8 cellular contexts compared by ENCODE assay signal in the genomic region with DNA sequence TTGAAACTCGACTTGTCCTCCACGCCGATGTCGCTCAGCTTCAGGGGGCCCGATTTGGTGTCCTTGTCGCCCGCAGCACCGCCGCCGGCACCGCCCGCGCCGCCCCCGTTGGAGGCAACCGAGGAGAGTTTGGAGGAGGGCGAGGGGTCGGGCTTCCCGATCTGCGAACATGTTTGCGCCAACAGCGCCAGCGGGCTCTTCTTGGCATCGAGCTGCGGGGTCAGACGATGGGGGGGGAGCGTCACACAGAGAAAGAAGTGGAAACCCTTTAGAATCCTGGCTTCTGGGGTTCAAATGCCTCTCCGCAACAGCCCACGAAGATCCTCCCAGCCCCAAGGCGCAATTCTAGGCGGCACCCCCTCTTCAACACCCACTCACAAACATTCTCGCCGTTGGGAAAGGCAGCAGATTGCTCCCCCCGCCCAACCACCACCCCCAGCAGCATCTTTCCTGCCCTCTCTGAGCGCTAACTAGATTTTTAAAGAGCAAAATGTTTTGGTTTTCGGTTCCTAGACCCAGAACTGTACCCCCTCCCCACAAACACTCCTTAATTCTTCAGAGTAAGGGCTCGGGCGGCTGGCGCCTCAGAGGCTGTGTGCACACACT. TPM values are rescaled to one million over a fixed set of nuclear protein-coding genes. Genes with fewer than 3 reads are reported as not detected.
DNase-seq lines count a peak whose midpoint lies in the region; FAIRE-seq and TF ChIP-seq lines count a peak whose summit lies in the region.

No MANE protein-coding gene starts in this region.

- H3K27me3 ChIP-seq in ascending aorta (no peaks in the 10 kb centered on the region), layer of hippocampus (ENCODE audit: control insufficient read depth, insufficient read depth, low read length) (peaks cover 13% of the 10 kb centered on the region)

- peaks cover 0 to 19% of the 10 kb centered on the region in 2 donors for H3K4me1 ChIP-seq in ascending aorta

- DNase-seq in AG09309 (ENCODE audit: low read depth) = no peak
- peak; percentile 70 for DNase-seq in H54 (ENCODE audit: insufficient read length, low spot score)
- no peak for DNase-seq in ascending aorta (ENCODE audit: low spot score in 2 of 2)
- DNase-seq in D721Med (ENCODE audit: insufficient read length, low spot score) = no peak
- no peak for DNase-seq in erythroblast (lab: John Stamatoyannopoulos, UW)
- DNase-seq in T-helper 9 cell = no peak

- TF ChIP-seq CTCF in AG09309 (IDR thresholded peaks at IDR 0.05; ENCODE audit: control insufficient read depth, insufficient read depth, low read depth, low read length, missing control alignments) = no peak
- TF ChIP-seq CTCF in ascending aorta (IDR thresholded peaks at IDR 0.05) = no peak
- TF ChIP-seq CTCF in D721Med (IDR thresholded peaks at IDR 0.05; ENCODE audit: insufficient read depth, missing control alignments) = no peak

- H3K27ac ChIP-seq in ascending aorta (peak overlapping the region; percentile 97 to 98), layer of hippocampus (ENCODE audit: low read depth, low read length) (peak overlapping the region; percentile 93), temporal lobe (ENCODE audit: low read depth, low read length) (peak overlapping the region; percentile 85)

- intact Hi-C loops in ascending aorta (cut with DNase I) = loop anchor here (1.0 to 10.0 kb wide), 8 partner anchors 105 to 1712 kb away; no protein-coding TSS in a partner anchor

- no peak for FAIRE-seq in H54 (lab: Jason Lieb, UNC)
- no peak for FAIRE-seq in D721Med (lab: Jason Lieb, UNC)

- H3K9me3 ChIP-seq in ascending aorta = no peaks in the 10 kb centered on the region

- H3K4me3 ChIP-seq in AG09309 (ENCODE audit: control insufficient read depth, low read depth, low read length) = peak overlapping the region; percentile 90
- H3K4me3 ChIP-seq in ascending aorta = peak overlapping the region; percentile 89 to 95

- H3K36me3 ChIP-seq in ascending aorta = peaks cover 10 to 11% of the 10 kb centered on the region in 2 donors

- TF ChIP-seq POLR2A in H54 (IDR thresholded peaks at IDR 0.05; ENCODE audit: low read depth, low read length) (no peak), erythroblast (IDR thresholded peaks at IDR 0.05; ENCODE audit: low read length) (no peak)

RNA-seq across cellular contexts. Expression of a gene that starts 1.3 kb away (rescaled TPM):
- total RNA-seq in ascending aorta = 28.8 TPM
- 0.98 TPM for total RNA-seq in temporal lobe

RNA-seq across cellular contexts. Expression of a gene that starts 31.2 kb away (rescaled TPM):
- total RNA-seq in ascending aorta (0.96 TPM), temporal lobe (1.2 TPM)

Comparison
In these comparisons a context has a peak if more than half of its experiments do, and no peak if none do; other contexts are left out.
1. RNA of a gene that starts 1.3 kb away (total RNA-seq): 28.8 TPM in ascending aorta (single experiment); 0.98 TPM in temporal lobe (single experiment); every median in the first group is over 10 times any median in the second.
2. Peak in every context shown above with its lines, with median percentiles within 50 percentile points of each other: H3K27ac ChIP-seq.